ENCODE assay signal across 8 cellular contexts in genomic region chr16:30096105-30096861, GRCh38. TPM values are rescaled to one million over a fixed set of nuclear protein-coding genes. Genes with fewer than 3 reads are reported as not detected.
DNase-seq lines count a peak whose midpoint lies in the region; TF ChIP-seq lines count a peak whose summit lies in the region.

YPEL3 (minus strand) TSS chr16:30096213; CDS start chr16:30095482, 731 bp downstream.

- H3K4me1 ChIP-seq in PC-9 (replicated peaks; ENCODE audit: insufficient read depth) (peaks cover 27% of the 10 kb centered on the region), esophagus muscularis mucosa (peaks cover 34 to 49% (median 46%) of the 10 kb centered on the region in 4 donors), muscle layer of colon (ENCODE audit: insufficient read depth, low read length) (peaks cover 25% of the 10 kb centered on the region)

- H3K36me3 Mint-ChIP-seq in activated T-helper 1 cell treated with anti-CD3 and anti-CD28 coated beads, Interleukin-12 subunit alpha, Interleukin-12 subunit beta, Interleukin-2, Interleukin-4 antibody, amounts not matched to agents 30 ng/mL and 10 ng/mL and 1 ng/mL, durations not matched to agents 14 hours and 24 hours and 36 hours (ENCODE audit: low read depth), result peaks cover 17% of the 10 kb centered on the region

- H4K20me1 ChIP-seq in PC-9 (ENCODE audit: insufficient read depth), result no peaks in the 10 kb centered on the region

- POLR2A ChIA-PET in PC-9 (lab: Charles Lee; ENCODE audit: unreplicated experiment), result no interaction called here

- peak within 1 kb of the TSS; percentile 88 for H3K4me3 Mint-ChIP-seq in activated T-helper 1 cell treated with anti-CD3 and anti-CD28 coated beads, Interleukin-12 subunit alpha, Interleukin-12 subunit beta, Interleukin-2, Interleukin-4 antibody, amounts not matched to agents 30 ng/mL and 10 ng/mL and 1 ng/mL, durations not matched to agents 14 hours and 24 hours and 36 hours

- H3K4me1 Mint-ChIP-seq in activated T-helper 1 cell treated with anti-CD3 and anti-CD28 coated beads, Interleukin-12 subunit alpha, Interleukin-12 subunit beta, Interleukin-2, Interleukin-4 antibody, amounts not matched to agents 30 ng/mL and 10 ng/mL and 1 ng/mL, durations not matched to agents 14 hours and 24 hours and 36 hours (ENCODE audit: low read depth), result peaks cover 30% of the 10 kb centered on the region

- no peak for TF ChIP-seq EP300 in esophagus muscularis mucosa (IDR thresholded peaks at IDR 0.05)

- no peaks in the 10 kb centered on the region for H3K9me2 ChIP-seq in PC-9 (ENCODE audit: insufficient read depth)

- peaks cover 36% of the 10 kb centered on the region; the same call in 1 of the 2 replicates for H3F3A ChIP-seq in PC-9 (ENCODE audit: insufficient read depth, low read depth)

- TF ChIP-seq CTCF in PC-9 (conservative IDR thresholded peaks at IDR 0.05), result no peak
- no peak for TF ChIP-seq CTCF in esophagus muscularis mucosa (IDR thresholded peaks at IDR 0.05)

- no peaks in the 10 kb centered on the region for H3K27me3 Mint-ChIP-seq in activated T-helper 1 cell treated with anti-CD3 and anti-CD28 coated beads, Interleukin-12 subunit alpha, Interleukin-12 subunit beta, Interleukin-2, Interleukin-4 antibody, amounts not matched to agents 30 ng/mL and 10 ng/mL and 1 ng/mL, durations not matched to agents 14 hours and 24 hours and 36 hours (ENCODE audit: insufficient read depth)

- peak within 1 kb of the TSS; percentile 99 for H3K4me2 ChIP-seq in PC-9

- WGBS in esophagus muscularis mucosa, result 71% methylated on average over 1 of the region's 77 CpGs

- in situ Hi-C loops in ACHN (cut with HindIII; ENCODE audit: low pct_ligation_motif_present, low pct_unique_long_range_greater_than_20kb, low sequenced_read_pairs), result no loop called here
- in situ Hi-C loops in GM18951 (cut with MboI; ENCODE audit: low sequenced_read_pairs, unreplicated experiment), result no loop called here

- H3K27ac ChIP-seq in PC-9 (peak within 1 kb of the TSS; percentile 39), esophagus muscularis mucosa (replicated peaks in 1 of 4) (peak within 1 kb of the TSS; percentile 87 to 97 (median 94)), muscle layer of colon (ENCODE audit: low read depth, low read length) (peak within 1 kb of the TSS; percentile 95)

- H3K9me3 ChIP-seq in PC-9 (ENCODE audit: insufficient read depth, low read depth) (peaks cover 17% of the 10 kb centered on the region), esophagus muscularis mucosa (peaks cover 0 to 14% (median 11%) of the 10 kb centered on the region in 4 donors), muscle layer of colon (ENCODE audit: low read length) (no peaks in the 10 kb centered on the region)

- H3K9ac ChIP-seq in muscle layer of colon (ENCODE audit: low read length), result peak within 1 kb of the TSS; percentile 82

- peak within 1 kb of the TSS; percentile 77; the same call in 1 of the 2 replicates for H2AFZ ChIP-seq in PC-9

- H3K27me3 ChIP-seq in PC-9 (ENCODE audit: insufficient read depth, low read depth) (no peaks in the 10 kb centered on the region), esophagus muscularis mucosa (no peaks in the 10 kb centered on the region), muscle layer of colon (ENCODE audit: control insufficient read depth in 1 of 2, insufficient read depth in 2 of 2, low read length in 2 of 2) (no peaks in the 10 kb centered on the region)

- H3K27ac Mint-ChIP-seq in activated T-helper 1 cell treated with anti-CD3 and anti-CD28 coated beads, Interleukin-12 subunit alpha, Interleukin-12 subunit beta, Interleukin-2, Interleukin-4 antibody, amounts not matched to agents 30 ng/mL and 10 ng/mL and 1 ng/mL, durations not matched to agents 14 hours and 24 hours and 36 hours, result peak within 1 kb of the TSS; percentile 88

- peak; percentile 75 for TF ChIP-seq POLR2A in GM18951 (IDR thresholded peaks at IDR 0.05; ENCODE audit: extremely low read depth, insufficient read depth, insufficient read length)
- TF ChIP-seq POLR2A in esophagus muscularis mucosa (IDR thresholded peaks at IDR 0.05; ENCODE audit: low read depth), result no peak

- peak within 1 kb of the TSS; percentile 72 for H3K4me3 ChIP-seq in PC-9
- H3K4me3 ChIP-seq in esophagus muscularis mucosa, result peak within 1 kb of the TSS; percentile 71 to 93 (median 84)
- peak within 1 kb of the TSS; percentile 75 to 93 for H3K4me3 ChIP-seq in muscle layer of colon (ENCODE audit: low read depth in 1 of 2, low read length in 2 of 2)

- 0 out of 2 replicates have a peak, but pooled peaks cover 7% of the 10 kb centered on the region for H3K79me2 ChIP-seq in PC-9 (ENCODE audit: low read depth)

- H3K36me3 ChIP-seq in PC-9 (ENCODE audit: low read depth) (no peaks in the 10 kb centered on the region; the same call in 1 of the 2 replicates), esophagus muscularis mucosa (peaks cover 0 to 22% (median 19%) of the 10 kb centered on the region in 4 donors), muscle layer of colon (ENCODE audit: insufficient read depth, low read length) (peaks cover 14% of the 10 kb centered on the region)

- TSS peak; percentile 77 for BruUV-seq in PC-9 (replicated peaks; lab: Mats Ljungman, UMichigan)

- DNase-seq in ACHN (peak; percentile 92), HUDEP-2 (lab: John Stamatoyannopoulos, UW; ENCODE audit: unreplicated experiment in 76 of 76) (peak in 73 of 76 experiments; percentile 23 to 86 (median 76)), PC-9 (peak; percentile 69 to 96), esophagus muscularis mucosa (ENCODE audit: extremely low spot score) (peak; percentile 97)
- DNase-seq in activated T-helper 1 cell treated with anti-CD3 and anti-CD28 coated beads, Interleukin-12 subunit alpha, Interleukin-12 subunit beta, Interleukin-2, Interleukin-4 antibody, amounts not matched to agents 30 ng/mL and 10 ng/mL and 1 ng/mL, durations not matched to agents 14 hours and 24 hours and 36 hours (ENCODE audit: low spot score), result peak; percentile 89
- DNase-seq in stimulated activated CD8-positive, alpha-beta memory T cell treated with anti-CD3 and anti-CD28 coated beads, Interleukin-4, amount 100 ng/mL, for 48 hours, result peak; percentile 89

- intact Hi-C loops in PC-9 (cut with micrococcal nuclease; ENCODE audit: unreplicated experiment) (loop anchor here (1.0 to 10.0 kb wide), 2 partner anchors 19 to 559 kb away; partner anchors contain the start of genes FBRS and PRR14), esophagus muscularis mucosa (cut with DNase I) (loop anchor here (10.0 kb wide), 1 partner anchor 309 kb away; the partner anchor contains the start of gene ZNF771)
- intact Hi-C loops in activated T-helper 1 cell treated with anti-CD3 and anti-CD28 coated beads, Interleukin-12 subunit alpha, Interleukin-12 subunit beta, Interleukin-2, Interleukin-4 antibody, amounts not matched to agents 30 ng/mL and 10 ng/mL and 1 ng/mL, durations not matched to agents 14 hours and 24 hours and 36 hours (cut with micrococcal nuclease), result loop anchor here (1.0 kb wide), 3 partner anchors 20 to 554 kb away; partner anchors contain the start of genes ALDOA and PRR14

- peaks cover 22% of the 10 kb centered on the region for H3K9me3 Mint-ChIP-seq in activated T-helper 1 cell treated with anti-CD3 and anti-CD28 coated beads, Interleukin-12 subunit alpha, Interleukin-12 subunit beta, Interleukin-2, Interleukin-4 antibody, amounts not matched to agents 30 ng/mL and 10 ng/mL and 1 ng/mL, durations not matched to agents 14 hours and 24 hours and 36 hours

- CTCF ChIA-PET in PC-9 (lab: Charles Lee), result no interaction called here

RNA-seq across cellular contexts. Expression of gene YPEL3, which starts in this region (rescaled TPM):
- total RNA-seq in PC-9 (2021) (95.4 and 129 TPM in 2 replicates), esophagus muscularis mucosa (100 to 1,000 TPM in 3 of 4 donors, 10 to 100 TPM in 1; 72.7 to 222 (median 154) TPM)
- total RNA-seq in activated T-helper 1 cell treated with anti-CD3 and anti-CD28 coated beads, Interleukin-12 subunit alpha, Interleukin-12 subunit beta, Interleukin-2, Interleukin-4 antibody, amounts not matched to agents 30 ng/mL and 10 ng/mL and 1 ng/mL, durations not matched to agents 14 hours and 24 hours and 36 hours, result 14.5 and 15.1 TPM in 2 replicates

Comparison
In these comparisons a context has a peak if more than half of its experiments do, and no peak if none do; other contexts are left out.
1. Peak in every context shown above with its lines: DNase-seq, H3K4me3 ChIP-seq and H3K27ac ChIP-seq.
2. H3K27ac ChIP-seq: peak in every context shown above with its lines; median percentile 95 in muscle layer of colon; 94 in esophagus muscularis mucosa; 39 in PC-9.